ENCODE assay signal across 13 cellular contexts in genomic region chr22:19800761-19801244, GRCh38. TPM values are rescaled to one million over a fixed set of nuclear protein-coding genes. Genes with fewer than 3 reads are reported as not detected.
DNase-seq lines count a peak whose midpoint lies in the region; ATAC-seq and TF ChIP-seq lines count a peak whose summit lies in the region.
"Had no signal": no experiment of that assay in that cellular context is flagged by ENCODE, and none has a peak within 500 bp of the region (broad histone marks: within the 10 kb centered on the region; RNA-seq: fewer than 3 reads in every experiment).

No MANE protein-coding gene starts in this region.

- H3K27me3 Mint-ChIP-seq in WTC11 (ENCODE audit: low read depth) = no peaks in the 10 kb centered on the region

- H3K4me1 Mint-ChIP-seq in WTC11 = no peaks in the 10 kb centered on the region

- H3K27ac ChIP-seq in 22Rv1 = no peak overlapping the region
- H3K27ac ChIP-seq in HEK293 (ENCODE audit: extremely low read depth, low read depth, low read length) = no peak overlapping the region
- H3K27ac ChIP-seq: C4-2B had no signal

- POLR2A ChIA-PET in HEK293 (lab: Yijun Ruan, JAX) = interaction anchor here (1.4 kb wide), 1 partner anchor 53 kb away, joined by 5 read pairs; the partner anchor contains the start of genes GNB1L and RTL10
- POLR2A ChIA-PET in WTC11 (lab: Charles Lee) = no interaction called here

- H3K9me3 Mint-ChIP-seq in WTC11 = no peaks in the 10 kb centered on the region

- DNase-seq in WTC11 (ENCODE audit: low spot score) (peak; percentile 58), hepatic stellate cell (ENCODE audit: low spot score) (peak; percentile 52), NCI-H446 treated with DMSO at 0.1 percent for 48 hours (lab: John Stamatoyannopoulos, UW) (no peak)
- DNase-seq: activated effector memory CD4-positive, alpha-beta T cell treated with Interleukin-2 at 50 U/mL for 16 hours; midbrain; T-helper 2 cell had no signal

- no peak overlapping the region for H3K4me3 Mint-ChIP-seq in WTC11

- no peak overlapping the region for H3K4me3 ChIP-seq in HEK293 (ENCODE audit: low read depth, low read length)
- H3K4me3 ChIP-seq: HAP-1 had no signal

- H3K36me3 ChIP-seq in HEK293 (ENCODE audit: control insufficient read depth in 2 of 2, insufficient read depth in 1 of 2, low read length in 2 of 2) = peaks cover 0 to 32% of the 10 kb centered on the region in 2 experiments; a peak in 1 of 3 replicates
- H3K36me3 ChIP-seq: HAP-1 had no signal

- TF ChIP-seq CTCF in 22Rv1 (IDR thresholded peaks at IDR 0.05) (peak; percentile 26; the same call in 1 of the 2 replicates), HEK293 (tag by site-specific recombination; IDR thresholded peaks at IDR 0.05) (peak; percentile 48; the same call in 1 of the 2 replicates), WTC11 (IDR thresholded peaks at IDR 0.05) (no peak)

- no peaks in the 10 kb centered on the region for H3K4me1 ChIP-seq in HEK293 (ENCODE audit: control insufficient read depth, insufficient read depth, low read length)

- CTCF ChIA-PET in HEK293 (lab: Yijun Ruan, JAX) = interaction anchor here (0.6 to 1.8 kb wide), 7 partner anchors 13 to 171 kb away, joined by 3 to 8 read pairs (median 3); no protein-coding TSS in a partner anchor
- CTCF ChIA-PET in WTC11 (lab: Charles Lee) = interaction anchor here (0.6 to 3.4 kb wide), 29 partner anchors 9 to 184 kb away, joined by 3 to 27 read pairs (median 4); no protein-coding TSS in a partner anchor

- H3K9me3 ChIP-seq in HEK293 (ENCODE audit: control insufficient read depth, insufficient read depth, low read depth, low read length) = no peaks in the 10 kb centered on the region
- H3K9me3 ChIP-seq: HAP-1 had no signal

- H3K27ac Mint-ChIP-seq in WTC11 = no peak overlapping the region

- ATAC-seq in WTC11 = peak; percentile 71
- ATAC-seq in GM21528 (IDR thresholded peaks at IDR 0.05; ENCODE audit: low FRiP score, unreplicated experiment) = no peak
- ATAC-seq in HG02840 (IDR thresholded peaks at IDR 0.05; ENCODE audit: low FRiP score, unreplicated experiment) = no peak
- ATAC-seq in HG02588 (IDR thresholded peaks at IDR 0.05; ENCODE audit: unreplicated experiment) = no peak

- no peaks in the 10 kb centered on the region for H3K36me3 Mint-ChIP-seq in WTC11

TF ChIP-seq in HEK293, 187 proteins besides CTCF, POLR2A, EP300 and RAD21:
- TF ChIP-seq ZNF148 (tag by site-specific recombination; IDR thresholded peaks at IDR 0.05; ENCODE audit: borderline replicate concordance) = no peak
- no peak for TF ChIP-seq ZSCAN4 (tag by site-specific recombination; IDR thresholded peaks at IDR 0.05)

TF ChIP-seq in WTC11, 78 proteins besides CTCF, POLR2A, EP300 and RAD21:
- no peak for TF ChIP-seq SOX15 (CRISPR knock-in tag; IDR thresholded peaks at IDR 0.05)
- no peak for TF ChIP-seq TP53 (CRISPR knock-in tag; IDR thresholded peaks at IDR 0.05)
- TF ChIP-seq ZNF281 (CRISPR knock-in tag; IDR thresholded peaks at IDR 0.05) = no peak
- TF ChIP-seq ZNF138 (CRISPR knock-in tag; conservative IDR thresholded peaks at IDR 0.05) = no peak
- TF ChIP-seq MAX (CRISPR knock-in tag; IDR thresholded peaks at IDR 0.05) = no peak
- TF ChIP-seq RORB (CRISPR knock-in tag; IDR thresholded peaks at IDR 0.05) = no peak
- no peak for TF ChIP-seq SMAD4 (CRISPR knock-in tag; IDR thresholded peaks at IDR 0.05)

RNA-seq across cellular contexts. Expression of gene TBX1, which starts 40.2 kb away (rescaled TPM):
- 7.9 to 12.8 TPM (median 9.3 TPM) in 3 replicates for total RNA-seq in WTC11 (2021)

RNA-seq across cellular contexts. Expression of gene GNB1L, which starts 53.9 kb away (rescaled TPM):
- total RNA-seq in WTC11 (2021) = 18.0 to 21.7 TPM (median 19.4 TPM) in 3 replicates

RNA-seq across cellular contexts. Expression of gene RTL10, which starts 53.9 kb away (rescaled TPM):
- 19.2 to 21.5 TPM (median 20.6 TPM) in 3 replicates for total RNA-seq in WTC11 (2021)
